In the genomic region with DNA sequence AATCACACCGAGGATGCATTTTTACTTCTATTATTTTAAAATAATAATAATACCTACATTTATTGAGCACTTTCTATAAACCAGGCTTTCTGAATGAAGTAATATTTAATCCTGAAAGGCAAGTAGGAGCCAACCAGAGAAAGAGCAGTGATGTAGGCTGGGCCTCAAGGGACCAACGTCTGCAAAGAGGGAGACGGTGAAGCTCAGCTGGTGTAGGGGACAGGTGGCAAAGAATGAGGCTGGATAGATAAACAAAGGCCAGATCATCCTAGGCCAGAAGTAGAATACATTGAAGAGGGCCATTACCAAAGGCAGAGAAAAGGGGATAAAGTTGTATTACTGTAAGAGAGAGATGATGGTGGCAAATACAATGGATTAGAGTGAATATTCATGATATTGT, we compare ENCODE assay signal across 9 cellular contexts. TPM values are rescaled to one million over a fixed set of nuclear protein-coding genes. Genes with fewer than 3 reads are reported as not detected.
A peak's percentile ranks its signal among the peaks of the same experiment; 100 is the strongest.
DNase-seq lines count a peak whose midpoint lies in the region; ATAC-seq and TF ChIP-seq lines count a peak whose summit lies in the region.
"Had no signal": no experiment of that assay in that cellular context is flagged by ENCODE, and none has a peak within 500 bp of the region (broad histone marks: within the 10 kb centered on the region; RNA-seq: fewer than 3 reads in every experiment).

No MANE protein-coding gene starts in this region.

- BruUV-seq in PC-9 (replicated peaks; lab: Mats Ljungman, UMichigan), result no TSS peak

- H3K27ac Mint-ChIP-seq in endothelial cell (ENCODE audit: unreplicated experiment), result peak overlapping the region; percentile 91

- peak overlapping the region; percentile 92; the same call in 1 of the 2 replicates for H2AFZ ChIP-seq in PC-9

- H3K27me3 ChIP-seq in PC-9 (ENCODE audit: insufficient read depth, low read depth) (no peaks in the 10 kb centered on the region), rectal smooth muscle tissue (ENCODE audit: control insufficient read depth, insufficient read depth, low read length) (no peaks in the 10 kb centered on the region), aorta (ENCODE audit: control insufficient read depth in 1 of 2, insufficient read depth in 2 of 2, low read length in 1 of 2) (no peaks in the 10 kb centered on the region)

- 88 to 92% methylated on average over 3 of the region's 3 CpGs for WGBS in aorta, 2 donors

- H4K20me1 ChIP-seq in PC-9 (ENCODE audit: insufficient read depth), result no peaks in the 10 kb centered on the region

- peaks cover 10% of the 10 kb centered on the region for H3K4me1 ChIP-seq in PC-9 (replicated peaks; ENCODE audit: insufficient read depth)
- peaks cover 6% of the 10 kb centered on the region for H3K4me1 ChIP-seq in rectal smooth muscle tissue (ENCODE audit: control insufficient read depth, insufficient read depth, low read length)
- H3K4me1 ChIP-seq in aorta (ENCODE audit: control insufficient read depth in 1 of 2, insufficient read depth in 2 of 2, low read length in 2 of 2), result peaks cover 0 to 1% of the 10 kb centered on the region in 2 donors

- ATAC-seq in HG03457 (IDR thresholded peaks at IDR 0.05; ENCODE audit: unreplicated experiment), result no peak
- no peak for ATAC-seq in HG02798 (IDR thresholded peaks at IDR 0.05; ENCODE audit: poor library complexity, unreplicated experiment)
- ATAC-seq in aorta (ENCODE audit: low FRiP score), result no peak

- H3K9me3 Mint-ChIP-seq in endothelial cell (ENCODE audit: unreplicated experiment), result no peaks in the 10 kb centered on the region

- H3K36me3 ChIP-seq in PC-9 (ENCODE audit: low read depth), result no peaks in the 10 kb centered on the region
- H3K36me3 ChIP-seq in rectal smooth muscle tissue (ENCODE audit: control insufficient read depth, insufficient read depth, low read length), result no peaks in the 10 kb centered on the region
- no peaks in the 10 kb centered on the region for H3K36me3 ChIP-seq in aorta (ENCODE audit: control insufficient read depth in 1 of 2, insufficient read depth in 2 of 2, low read length in 1 of 2)

- CTCF ChIA-PET in PC-9 (lab: Charles Lee), result interaction anchor here (0.7 kb wide), 1 partner anchor 96 kb away, joined by 6 read pairs; no protein-coding TSS in a partner anchor

- DNase-seq in GM12864 (ENCODE audit: low read depth) (no peak), PC-9 (no peak), endothelial cell (ENCODE audit: low spot score) (no peak), AG08396 (ENCODE audit: low spot score) (no peak), aorta (no peak)
- DNase-seq: NCI-H748 treated with DMSO at 0.1 percent for 48 hours had no signal

- peaks cover 10% of the 10 kb centered on the region for H3K27me3 Mint-ChIP-seq in endothelial cell (ENCODE audit: unreplicated experiment)

- H3K27ac ChIP-seq in PC-9 (no peak overlapping the region), rectal smooth muscle tissue (ENCODE audit: low read depth, low read length) (no peak overlapping the region), aorta (ENCODE audit: low read depth in 1 of 2, low read length in 2 of 2) (no peak overlapping the region)

- peak overlapping the region; percentile 88 for H3K4me3 Mint-ChIP-seq in endothelial cell (ENCODE audit: unreplicated experiment)

- intact Hi-C loops in PC-9 (cut with micrococcal nuclease; ENCODE audit: unreplicated experiment) (no loop called here), aorta (cut with DNase I) (loop anchor here in 1 of 2 donors (1.0 to 10.0 kb wide), 3 partner anchors 19 to 132 kb away; a partner anchor contains a TSS)

- H3F3A ChIP-seq in PC-9 (ENCODE audit: insufficient read depth, low read depth), result peaks cover 19% of the 10 kb centered on the region

- H3K9ac ChIP-seq in rectal smooth muscle tissue (ENCODE audit: low read length), result no peak overlapping the region

- POLR2A ChIA-PET in PC-9 (lab: Charles Lee; ENCODE audit: unreplicated experiment), result no interaction called here

- H3K4me2 ChIP-seq in PC-9, result peak overlapping the region; percentile 80

- H3K4me3 ChIP-seq in GM12864 (ENCODE audit: low read depth, low read length) (peak overlapping the region; percentile 69), PC-9 (peak overlapping the region; percentile 74), rectal smooth muscle tissue (ENCODE audit: low read length) (peak overlapping the region; percentile 99), aorta (ENCODE audit: low read length in 2 of 2) (no peak overlapping the region)

- H3K79me2 ChIP-seq in PC-9 (ENCODE audit: low read depth), result peaks cover 22% of the 10 kb centered on the region

- peaks cover 4% of the 10 kb centered on the region for H3K36me3 Mint-ChIP-seq in endothelial cell (ENCODE audit: low read depth, unreplicated experiment)

- H3K9me3 ChIP-seq in PC-9 (ENCODE audit: insufficient read depth, low read depth), result no peaks in the 10 kb centered on the region; the same call in 1 of the 2 replicates
- H3K9me3 ChIP-seq in aorta (ENCODE audit: control insufficient read depth, low read length), result no peaks in the 10 kb centered on the region

- TF ChIP-seq CTCF in GM12864 (IDR thresholded peaks at IDR 0.05; ENCODE audit: low read depth, low read length, missing control alignments) (no peak), PC-9 (conservative IDR thresholded peaks at IDR 0.05) (no peak), endothelial cell (IDR thresholded peaks at IDR 0.05; ENCODE audit: unreplicated experiment) (no peak)

- H3K9me2 ChIP-seq in PC-9 (ENCODE audit: insufficient read depth), result 0 out of 2 replicates have a peak, but pooled peaks cover 3% of the 10 kb centered on the region

- peaks cover 5% of the 10 kb centered on the region for H3K4me1 Mint-ChIP-seq in endothelial cell (ENCODE audit: unreplicated experiment)

RNA-seq across cellular contexts. Expression of a gene that starts 0.8 kb away (rescaled TPM):
- total RNA-seq in PC-9 (2021) (48.2 and 49.8 TPM in 2 replicates), endothelial cell (ENCODE audit: unreplicated experiment) (52.5 TPM), aorta (100 to 1,000 TPM; 100 to 112 TPM)
- polyA plus RNA-seq in aorta, result 100 to 1,000 TPM; 107 to 161 TPM

RNA-seq across cellular contexts. Expression of a gene that starts 18.4 kb away (rescaled TPM):
- total RNA-seq in PC-9 (2021), result 0.07 TPM in 1 of 2 replicates, not detected in the other
- 4.9 TPM for total RNA-seq in endothelial cell (ENCODE audit: unreplicated experiment)
- total RNA-seq in aorta, result 10 to 100 TPM; 29.7 to 32.2 TPM
- polyA plus RNA-seq in aorta, result 1 to 10 TPM; 5.0 to 7.6 TPM

RNA-seq across cellular contexts. Expression of a gene that starts 40.1 kb away (rescaled TPM):
- 20.4 and 25.0 TPM in 2 replicates for total RNA-seq in PC-9 (2021)
- total RNA-seq in endothelial cell (ENCODE audit: unreplicated experiment), result 20.9 TPM
- 10 to 100 TPM; 16.1 to 19.0 TPM for total RNA-seq in aorta
- polyA plus RNA-seq in aorta, result 10 to 100 TPM; 18.0 to 26.5 TPM

Comparison
In these comparisons a context has a peak if more than half of its experiments do, and no peak if none do; other contexts are left out.
1. H3K4me3 ChIP-seq: peak in GM12864 (single experiment), PC-9 (single experiment) and rectal smooth muscle tissue (single experiment); none in aorta (0 of 2).